10 cellular contexts compared by ENCODE assay signal in the genomic region with DNA sequence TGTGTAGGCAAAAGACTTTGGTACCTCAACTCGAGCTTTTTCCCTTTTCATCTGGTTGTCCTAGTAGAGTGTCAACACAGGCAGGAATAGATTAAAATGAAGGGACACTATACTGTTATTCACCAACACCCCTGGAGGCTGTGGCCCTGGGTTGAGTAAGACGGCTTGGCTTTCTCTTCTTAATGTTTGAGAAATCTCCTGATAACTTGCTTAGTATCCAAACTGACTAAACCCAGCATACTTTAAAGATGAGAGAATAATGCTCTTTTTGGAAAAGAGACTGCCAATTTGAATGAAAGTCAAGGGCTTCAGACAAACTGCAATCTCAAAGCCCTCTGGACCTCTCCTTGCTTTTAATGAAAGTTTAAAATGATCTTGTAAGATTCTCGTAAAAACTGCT. TPM values are rescaled to one million over a fixed set of nuclear protein-coding genes. Genes with fewer than 3 reads are reported as not detected.
A peak's percentile ranks its signal among the peaks of the same experiment; 100 is the strongest.
DNase-seq lines count a peak whose midpoint lies in the region; ATAC-seq, FAIRE-seq and TF ChIP-seq lines count a peak whose summit lies in the region.
"Had no signal": no experiment of that assay in that cellular context is flagged by ENCODE, and none has a peak within 500 bp of the region (broad histone marks: within the 10 kb centered on the region; RNA-seq: fewer than 3 reads in every experiment).

No MANE protein-coding gene starts in this region.

- FAIRE-seq in urothelium cell line (lab: Jason Lieb, UNC) = no peak

- in situ Hi-C loops in astrocyte of the spinal cord (cut with HindIII; ENCODE audit: low sequenced_read_pairs) = no loop called here

- CTCF ChIA-PET in activated CD4-positive, alpha-beta memory T cell treated with anti-CD3 and anti-CD28 coated beads, Interleukin-2, amount 10 ng/mL, durations not matched to agents 7 days and 5 days (lab: Charles Lee) = interaction anchor here (1.7 kb wide), 1 partner anchor 77 kb away, joined by 4 read pairs; no protein-coding TSS in a partner anchor
- CTCF ChIA-PET in activated CD4-positive, alpha-beta memory T cell treated with anti-CD3 and anti-CD28 coated beads for 36 hours (lab: Charles Lee) = no interaction called here

- H3K27me3 Mint-ChIP-seq in activated CD4-positive, alpha-beta memory T cell treated with anti-CD3 and anti-CD28 coated beads, Interleukin-2, amount 10 ng/mL, durations not matched to agents 7 days and 5 days = peaks cover 5% of the 10 kb centered on the region
- H3K27me3 Mint-ChIP-seq in activated CD4-positive, alpha-beta memory T cell treated with anti-CD3 and anti-CD28 coated beads for 36 hours = no peaks in the 10 kb centered on the region
- H3K27me3 Mint-ChIP-seq in immature natural killer cell (ENCODE audit: low read depth in 3 of 3) = peaks cover 5 to 9% (median 7%) of the 10 kb centered on the region in 3 donors

- H3K4me3 ChIP-seq in astrocyte of the spinal cord (ENCODE audit: low read depth, low read length) = no peak overlapping the region
- no peak overlapping the region for H3K4me3 ChIP-seq in tibial artery
- H3K4me3 ChIP-seq: ovary had no signal

- H3K27ac Mint-ChIP-seq in activated CD4-positive, alpha-beta memory T cell treated with anti-CD3 and anti-CD28 coated beads, Interleukin-2, amount 10 ng/mL, durations not matched to agents 7 days and 5 days = peak overlapping the region; percentile 60
- no peak overlapping the region for H3K27ac Mint-ChIP-seq in activated CD4-positive, alpha-beta memory T cell treated with anti-CD3 and anti-CD28 coated beads for 36 hours
- peak overlapping the region; percentile 78 to 95 (median 82) for H3K27ac Mint-ChIP-seq in immature natural killer cell

- no peak for ATAC-seq in GM21737 (IDR thresholded peaks at IDR 0.05; ENCODE audit: unreplicated experiment)

- no peaks in the 10 kb centered on the region for H3K36me3 ChIP-seq in tibial artery
- H3K36me3 ChIP-seq: ovary had no signal

- peaks cover 0 to 40% (median 16%) of the 10 kb centered on the region in 4 donors for H3K4me1 ChIP-seq in tibial artery

- no peak overlapping the region for H3K4me3 Mint-ChIP-seq in activated CD4-positive, alpha-beta memory T cell treated with anti-CD3 and anti-CD28 coated beads, Interleukin-2, amount 10 ng/mL, durations not matched to agents 7 days and 5 days
- no peak overlapping the region for H3K4me3 Mint-ChIP-seq in activated CD4-positive, alpha-beta memory T cell treated with anti-CD3 and anti-CD28 coated beads for 36 hours
- H3K4me3 Mint-ChIP-seq in immature natural killer cell = peak overlapping the region; percentile 38 to 77 (median 61)

- H3K27ac ChIP-seq in tibial artery = peak overlapping the region; percentile 93 to 97

- no peaks in the 10 kb centered on the region for H3K36me3 Mint-ChIP-seq in activated CD4-positive, alpha-beta memory T cell treated with anti-CD3 and anti-CD28 coated beads, Interleukin-2, amount 10 ng/mL, durations not matched to agents 7 days and 5 days (ENCODE audit: low read depth)
- H3K36me3 Mint-ChIP-seq in activated CD4-positive, alpha-beta memory T cell treated with anti-CD3 and anti-CD28 coated beads for 36 hours = no peaks in the 10 kb centered on the region
- no peaks in the 10 kb centered on the region for H3K36me3 Mint-ChIP-seq in immature natural killer cell
- H3K36me3 Mint-ChIP-seq: brain had no signal

- no peaks in the 10 kb centered on the region for H3K27me3 ChIP-seq in tibial artery
- H3K27me3 ChIP-seq: ovary had no signal

- H3K4me1 Mint-ChIP-seq in activated CD4-positive, alpha-beta memory T cell treated with anti-CD3 and anti-CD28 coated beads, Interleukin-2, amount 10 ng/mL, durations not matched to agents 7 days and 5 days = peaks cover 43% of the 10 kb centered on the region
- peaks cover 19% of the 10 kb centered on the region for H3K4me1 Mint-ChIP-seq in activated CD4-positive, alpha-beta memory T cell treated with anti-CD3 and anti-CD28 coated beads for 36 hours (ENCODE audit: low read depth)
- peaks cover 57 to 59% of the 10 kb centered on the region in 2 donors for H3K4me1 Mint-ChIP-seq in immature natural killer cell

- intact Hi-C loops in activated CD4-positive, alpha-beta memory T cell treated with anti-CD3 and anti-CD28 coated beads for 36 hours (cut with micrococcal nuclease) = no loop called here
- intact Hi-C loops in tibial artery (cut with DNase I; ENCODE audit: low total_unique reads) = loop anchor here (5.0 to 10.0 kb wide), 2 partner anchors 64 to 257 kb away; partner anchors contain the start of gene TRAF5

- no peaks in the 10 kb centered on the region for H3K9me3 ChIP-seq in tibial artery
- H3K9me3 ChIP-seq: ovary had no signal

- no peaks in the 10 kb centered on the region for H3K9me3 Mint-ChIP-seq in activated CD4-positive, alpha-beta memory T cell treated with anti-CD3 and anti-CD28 coated beads, Interleukin-2, amount 10 ng/mL, durations not matched to agents 7 days and 5 days
- no peaks in the 10 kb centered on the region for H3K9me3 Mint-ChIP-seq in activated CD4-positive, alpha-beta memory T cell treated with anti-CD3 and anti-CD28 coated beads for 36 hours
- H3K9me3 Mint-ChIP-seq in immature natural killer cell = no peaks in the 10 kb centered on the region
- H3K9me3 Mint-ChIP-seq: brain had no signal

- POLR2A ChIA-PET in activated CD4-positive, alpha-beta memory T cell treated with anti-CD3 and anti-CD28 coated beads, Interleukin-2, amount 10 ng/mL, durations not matched to agents 7 days and 5 days (lab: Charles Lee) = no interaction called here
- POLR2A ChIA-PET in activated CD4-positive, alpha-beta memory T cell treated with anti-CD3 and anti-CD28 coated beads for 36 hours (lab: Charles Lee) = no interaction called here

- DNase-seq in activated CD4-positive, alpha-beta memory T cell treated with anti-CD3 and anti-CD28 coated beads, Interleukin-2, amount 10 ng/mL, durations not matched to agents 7 days and 5 days = no peak
- DNase-seq in activated CD4-positive, alpha-beta memory T cell treated with anti-CD3 and anti-CD28 coated beads for 36 hours = no peak
- DNase-seq in astrocyte of the spinal cord (ENCODE audit: low read depth, low spot score) (peak; percentile 29), immature natural killer cell (no peak), tibial artery (peak; percentile 79 to 81), OCI-M2 (lab: John Stamatoyannopoulos, UW; ENCODE audit: unreplicated experiment) (no peak), urothelium cell line (ENCODE audit: low spot score) (no peak)

- TF ChIP-seq CTCF in astrocyte of the spinal cord (IDR thresholded peaks at IDR 0.05; ENCODE audit: low read depth, low read length) = no peak
- no peak for TF ChIP-seq CTCF in tibial artery (IDR thresholded peaks at IDR 0.05)

RNA-seq across cellular contexts. Expression of gene SLC30A1, which starts 2.6 kb away (rescaled TPM):
- total RNA-seq in activated CD4-positive, alpha-beta memory T cell treated with anti-CD3 and anti-CD28 coated beads, Interleukin-2, amount 10 ng/mL, durations not matched to agents 7 days and 5 days = 1 to 10 TPM; 8.0 to 8.2 TPM
- 1 to 10 TPM; 3.5 to 3.9 TPM for total RNA-seq in activated CD4-positive, alpha-beta memory T cell treated with anti-CD3 and anti-CD28 coated beads for 36 hours
- 1 to 10 TPM in 2 of 3 donors, under 1 TPM in 1; 0.67 to 3.6 (median 2.2) TPM for polyA plus RNA-seq in immature natural killer cell

Comparison
In these comparisons a context has a peak if more than half of its experiments do, and no peak if none do; other contexts are left out.
1. DNase-seq: peak in astrocyte of the spinal cord (single experiment) and tibial artery (2 of 2); none in activated CD4-positive, alpha-beta memory T cell treated with anti-CD3 and anti-CD28 coated beads, Interleukin-2, amount 10 ng/mL, durations not matched to agents 7 days and 5 days (single experiment), activated CD4-positive, alpha-beta memory T cell treated with anti-CD3 and anti-CD28 coated beads for 36 hours (single experiment), immature natural killer cell (0 of 3), OCI-M2 (single experiment) and urothelium cell line (single experiment).
2. H3K4me3 Mint-ChIP-seq: peak in immature natural killer cell (5 of 5); none in activated CD4-positive, alpha-beta memory T cell treated with anti-CD3 and anti-CD28 coated beads, Interleukin-2, amount 10 ng/mL, durations not matched to agents 7 days and 5 days (single experiment) and activated CD4-positive, alpha-beta memory T cell treated with anti-CD3 and anti-CD28 coated beads for 36 hours (single experiment).